ENCODE assay signal across 1 cellular context in genomic region chr6:41049955-41050354, GRCh38.
TF ChIP-seq lines count a peak whose summit lies in the region.

No MANE protein-coding gene starts in this region.

TF ChIP-seq in K562, 482 proteins besides CTCF, POLR2A, EP300 and RAD21:
- TF ChIP-seq HES1 (IDR thresholded peaks at IDR 0.05; ENCODE audit: low read depth) (no peak), BCOR (IDR thresholded peaks at IDR 0.05) (0 out of 2 replicates have a peak, but pooled peaks have one; percentile 17), ZFP36 (IDR thresholded peaks at IDR 0.05; ENCODE audit: low read depth, low read length, partially characterized antibody) (peak; percentile 35), HIVEP1 (CRISPR knock-in tag; IDR thresholded peaks at IDR 0.05) (no peak), RBM25 (IDR thresholded peaks at IDR 0.05; ENCODE audit: low read depth, low read length, severe bottlenecking) (peak; percentile 70), ZNF165 (CRISPR knock-in tag; IDR thresholded peaks at IDR 0.05; ENCODE audit: borderline replicate concordance) (no peak), RFX1 (IDR thresholded peaks at IDR 0.05) (no peak), CHCHD3 (CRISPR knock-in tag; IDR thresholded peaks at IDR 0.05) (no peak), MCM5 (IDR thresholded peaks at IDR 0.05; ENCODE audit: low read depth) (no peak), KHSRP (IDR thresholded peaks at IDR 0.05) (no peak), ZNF740 (CRISPR knock-in tag; IDR thresholded peaks at IDR 0.05) (no peak), ZNF740 (tag; IDR thresholded peaks at IDR 0.05) (no peak), SIN3B (IDR thresholded peaks at IDR 0.05; ENCODE audit: low read depth) (no peak)
- TF ChIP-seq, protein P1, sequence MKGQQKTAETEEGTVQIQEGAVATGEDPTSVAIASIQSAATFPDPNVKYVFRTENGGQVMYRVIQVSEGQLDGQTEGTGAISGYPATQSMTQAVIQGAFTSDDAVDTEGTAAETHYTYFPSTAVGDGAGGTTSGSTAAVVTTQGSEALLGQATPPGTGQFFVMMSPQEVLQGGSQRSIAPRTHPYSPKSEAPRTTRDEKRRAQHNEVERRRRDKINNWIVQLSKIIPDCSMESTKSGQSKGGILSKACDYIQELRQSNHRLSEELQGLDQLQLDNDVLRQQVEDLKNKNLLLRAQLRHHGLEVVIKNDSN (CRISPR knock-in tag; IDR thresholded peaks at IDR 0.05), result no peak
